In the genomic region with DNA sequence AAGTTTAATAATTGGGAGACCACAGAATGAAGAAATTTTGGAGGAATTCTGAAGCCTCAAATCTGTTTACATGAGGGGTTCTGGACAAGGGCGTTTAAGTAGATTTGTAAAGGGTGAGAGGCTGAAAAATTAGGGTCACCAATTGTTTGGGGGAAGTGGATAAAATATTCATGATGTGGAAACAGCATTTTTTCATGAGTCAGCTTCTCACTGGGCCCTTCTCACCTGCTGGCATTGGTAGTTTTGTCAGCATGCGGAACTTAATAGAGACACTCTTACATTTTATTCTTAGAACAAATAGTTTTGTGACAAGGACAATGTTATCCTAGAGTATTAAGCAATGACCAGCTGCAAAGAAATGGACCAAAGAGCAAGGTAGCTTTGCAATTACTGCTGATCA, we compare ENCODE assay signal across 27 cellular contexts.
"Had no signal": no experiment of that assay in that cellular context is flagged by ENCODE, and none has a peak within 500 bp of the region (broad histone marks: within the 10 kb centered on the region; RNA-seq: fewer than 3 reads in every experiment).

No MANE protein-coding gene starts in this region.

- DNase-seq: stimulated activated CD4-positive, alpha-beta T cell treated with anti-CD3 and anti-CD28 coated beads, Interleukin-2, amount 100 ng/mL, for 48 hours; stimulated activated CD4-positive, alpha-beta T cell treated with anti-CD3 and anti-CD28 coated beads, Interleukin-4, amount 100 ng/mL, for 1 hour; stimulated activated CD4-positive, alpha-beta T cell treated with anti-CD3 and anti-CD28 coated beads, Interleukin-4, amount 100 ng/mL, for 24 hours; stimulated activated CD4-positive, alpha-beta T cell treated with anti-CD3 and anti-CD28 coated beads, Interleukin-4, amount 100 ng/mL, for 4 hours; stimulated activated CD8-positive, alpha-beta memory T cell treated with anti-CD3 and anti-CD28 coated beads, Interleukin-4, amount 100 ng/mL, for 48 hours; stimulated activated naive B cell treated with anti-CD40 and anti-IgM and Interleukin-4, amounts not matched to agents 10 μg/mL and 1 μg/mL and 100 μg/mL, for 72 hours; stimulated activated naive CD4-positive, alpha-beta T cell; stimulated activated naive CD4-positive, alpha-beta T cell treated with Interleukin-2 at 50 U/mL for 16 hours; stimulated activated naive CD8-positive, alpha-beta T cell treated with anti-CD3 and anti-CD28 coated beads, Interleukin-15, amount 100 ng/mL, for 72 hours; stimulated activated naive CD8-positive, alpha-beta T cell treated with anti-CD3 and anti-CD28 coated beads, Interleukin-15, Interleukin-2, amounts not matched to agents 100 U/mL and 50 U/mL, for 24 hours; stomach; substantia nigra; testis; thyroid gland; tibial artery; transverse colon; trophoblast cell; upper lobe of left lung; upper lobe of right lung; uterus had no signal

- ATAC-seq: stimulated activated effector memory CD8-positive, alpha-beta T cell treated with anti-CD3 and anti-CD28 coated beads, Interleukin-12 subunit alpha, Interleukin-12 subunit beta, amount 100 ng/mL, for 72 hours; stimulated activated memory B cell treated with anti-CD40 and anti-IgM and Interleukin-4, amounts not matched to agents 10 μg/mL and 1 μg/mL and 100 μg/mL, for 72 hours; stimulated activated naive B cell treated with anti-CD40 and anti-IgM and Interleukin-4, amounts not matched to agents 10 μg/mL and 1 μg/mL and 100 μg/mL, for 72 hours; stimulated activated naive CD8-positive, alpha-beta T cell treated with anti-CD3 and anti-CD28 coated beads, Interleukin-15, amount 100 ng/mL, for 72 hours; stimulated activated naive CD8-positive, alpha-beta T cell treated with anti-CD3 and anti-CD28 coated beads, Interleukin-15, Interleukin-2, amounts not matched to agents 100 U/mL and 50 U/mL, for 24 hours; upper lobe of right lung had no signal

- H3K27ac ChIP-seq: stomach, suprapubic skin, testis, thoracic aorta, thyroid gland, tibial artery, tibial nerve, transverse colon, upper lobe of left lung, upper lobe of right lung, uterus, vagina had no signal

- H3K36me3 ChIP-seq: stomach, suprapubic skin, thoracic aorta, thyroid gland, tibial artery, tibial nerve, transverse colon, upper lobe of left lung, upper lobe of right lung, uterus, vagina had no signal

- H3K27me3 ChIP-seq: stomach, suprapubic skin, testis, thyroid gland, tibial artery, tibial nerve, transverse colon, upper lobe of left lung, upper lobe of right lung, uterus, vagina had no signal

- H3K4me1 ChIP-seq: stomach, suprapubic skin, testis, thyroid gland, tibial artery, tibial nerve, transverse colon, upper lobe of left lung, upper lobe of right lung, uterus, vagina had no signal

- FAIRE-seq: urothelium cell line had no signal

- H3K4me3 ChIP-seq: stomach, suprapubic skin, testis, thoracic aorta, thyroid gland, tibial artery, tibial nerve, transverse colon, upper lobe of left lung, upper lobe of right lung, uterus, vagina had no signal

- H3K9me3 ChIP-seq: testis, thoracic aorta, thyroid gland, tibial artery, transverse colon, upper lobe of left lung, upper lobe of right lung, uterus, vagina had no signal
